ENCODE assay signal across 9 cellular contexts in the genomic region with DNA sequence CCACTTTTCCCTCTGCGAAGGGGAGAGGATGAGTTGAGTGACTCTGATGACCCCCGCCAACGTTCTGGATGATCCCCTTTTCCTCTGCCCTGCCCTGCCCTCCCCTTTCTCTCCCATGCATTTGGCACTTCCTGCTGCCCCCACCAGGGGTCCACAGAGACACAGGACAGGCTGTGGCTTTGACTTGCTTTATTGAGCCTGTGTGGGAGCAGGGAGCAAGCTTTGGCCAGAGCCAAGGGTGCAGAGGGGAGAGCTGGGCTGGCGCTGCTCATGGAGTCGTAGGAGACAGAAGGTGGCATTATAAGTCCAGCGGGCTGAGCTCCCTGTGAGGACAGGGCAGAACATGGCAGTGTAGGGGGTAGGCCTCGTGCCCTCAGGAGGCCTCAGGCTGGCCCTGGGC. TPM values are rescaled to one million over a fixed set of nuclear protein-coding genes. Genes with fewer than 3 reads are reported as not detected.
DNase-seq lines count a peak whose midpoint lies in the region; ATAC-seq and TF ChIP-seq lines count a peak whose summit lies in the region.
"Had no signal": no experiment of that assay in that cellular context is flagged by ENCODE, and none has a peak within 500 bp of the region (broad histone marks: within the 10 kb centered on the region; RNA-seq: fewer than 3 reads in every experiment).

No MANE protein-coding gene starts in this region.

- no peak overlapping the region for H3K9ac ChIP-seq in mammary epithelial cell (ENCODE audit: insufficient read depth, low read length)

- H3K79me2 ChIP-seq in mammary epithelial cell (ENCODE audit: insufficient read depth, low read length) = no peaks in the 10 kb centered on the region
- H3K79me2 ChIP-seq in osteoblast (ENCODE audit: insufficient read depth, low read length) = no peaks in the 10 kb centered on the region

- H2AFZ ChIP-seq in mammary epithelial cell (ENCODE audit: low read depth, low read length) (no peak overlapping the region), osteoblast (ENCODE audit: low read length) (no peak overlapping the region)

- H3K36me3 ChIP-seq in mammary epithelial cell (ENCODE audit: insufficient read depth, low read length) (no peaks in the 10 kb centered on the region), osteoblast (ENCODE audit: insufficient read depth, low read length) (no peaks in the 10 kb centered on the region)

- ATAC-seq in HG02610 (IDR thresholded peaks at IDR 0.05; ENCODE audit: unreplicated experiment) = no peak
- no peak for ATAC-seq in HG02623 (IDR thresholded peaks at IDR 0.05; ENCODE audit: unreplicated experiment)

- BruUV-seq in mammary epithelial cell (replicated peaks; lab: Mats Ljungman, UMichigan) = no TSS peak

- TF ChIP-seq CTCF in mammary epithelial cell (conservative IDR thresholded peaks at IDR 0.05 in 1 of 2, IDR thresholded peaks at IDR 0.05 in 1 of 2; ENCODE audit: extremely low read depth in 1 of 2, insufficient read depth in 1 of 2, low read depth in 1 of 2, low read length in 2 of 2) (peak; percentile 40 to 45), osteoblast (IDR thresholded peaks at IDR 0.05; ENCODE audit: extremely low read depth, low read depth, low read length) (peak; percentile 64)

- H3K27me3 ChIP-seq in mammary epithelial cell (ENCODE audit: insufficient read depth, low read length) (no peaks in the 10 kb centered on the region), osteoblast (ENCODE audit: insufficient read depth, low read length) (peaks cover 2% of the 10 kb centered on the region)

- H3K4me3 ChIP-seq in mammary epithelial cell (replicated peaks in 1 of 3; ENCODE audit: insufficient read depth in 1 of 3, low read depth in 2 of 3, low read length in 3 of 3) (no peak overlapping the region), osteoblast (ENCODE audit: insufficient read depth, low read length) (no peak overlapping the region)

- H3K9me3 ChIP-seq in mammary epithelial cell (replicated peaks; ENCODE audit: insufficient read depth, low read length) (no peaks in the 10 kb centered on the region), osteoblast (ENCODE audit: low read depth, low read length) (no peaks in the 10 kb centered on the region)

- H3K4me1 ChIP-seq in mammary epithelial cell (ENCODE audit: insufficient read depth, low read length) = peaks cover 9% of the 10 kb centered on the region
- H3K4me1 ChIP-seq in osteoblast (ENCODE audit: insufficient read depth, low read length) = peaks cover 4% of the 10 kb centered on the region

- dilution Hi-C loops in mammary epithelial cell (cut with HindIII; ENCODE audit: low sequenced_read_pairs) = loop anchor here (5.0 kb wide), 2 partner anchors 38 to 82 kb away; no protein-coding TSS in a partner anchor

- WGBS in mammary epithelial cell (ENCODE audit: low coverage, missing lambda C conversion rate) = 50% methylated on average over 4 of the region's 7 CpGs

- peak; percentile 35 for DNase-seq in activated T-cell treated with anti-CD3 and anti-CD28 coated beads, Interleukin-2, amount 50 U/mL, for 1 hour
- no peak for DNase-seq in activated T-cell treated with anti-CD3 and anti-CD28 coated beads for 4 hours
- peak; percentile 49 for DNase-seq in NCI-H1694 treated with DMSO at 0.1 percent for 48 hours (lab: John Stamatoyannopoulos, UW)
- no peak for DNase-seq in mammary epithelial cell
- DNase-seq in osteoblast (ENCODE audit: insufficient read length, low spot score, missing footprints) = peak; percentile 87
- no peak for DNase-seq in medulla oblongata (ENCODE audit: extremely low spot score)

- H3K27ac ChIP-seq in mammary epithelial cell (ENCODE audit: insufficient read depth, low read depth, low read length) = no peak overlapping the region
- no peak overlapping the region for H3K27ac ChIP-seq in osteoblast (ENCODE audit: low read depth, low read length)

- H4K20me1 ChIP-seq in mammary epithelial cell (ENCODE audit: insufficient read depth, low read length) = no peaks in the 10 kb centered on the region
- no peaks in the 10 kb centered on the region for H4K20me1 ChIP-seq in osteoblast (ENCODE audit: insufficient read depth, low read length)

- in situ Hi-C loops in mammary epithelial cell (cut with MboI; ENCODE audit: low sequenced_read_pairs in 2 of 2) = loop anchor here (5.0 to 10.0 kb wide), 3 partner anchors 52 to 102 kb away; no protein-coding TSS in a partner anchor

- CTCF ChIA-PET in mammary epithelial cell (lab: Charles Lee; ENCODE audit: low non-redundant PET) = interaction anchor here (1.0 kb wide), 1 partner anchor 59 kb away, joined by 4 read pairs; no protein-coding TSS in a partner anchor

- intact Hi-C loops in mammary epithelial cell (cut with micrococcal nuclease) = loop anchor here (5.0 kb wide), 2 partner anchors 148 to 177 kb away; no protein-coding TSS in a partner anchor

- no peak overlapping the region for H3K4me2 ChIP-seq in mammary epithelial cell (ENCODE audit: insufficient read depth, low read depth, low read length)
- no peak overlapping the region for H3K4me2 ChIP-seq in osteoblast (ENCODE audit: insufficient read depth, low read length)

RNA-seq across cellular contexts. Expression of a gene that starts 1.6 kb away (rescaled TPM):
- total RNA-seq in mammary epithelial cell (not detected), osteoblast (not detected in 2 replicates)
- polyA plus RNA-seq in mammary epithelial cell = not detected
- not detected for polyA minus RNA-seq in mammary epithelial cell
- total RNA-seq: dermis microvascular lymphatic vessel endothelial cell had no signal

RNA-seq across cellular contexts. Expression of a gene that starts 13.1 kb away (rescaled TPM):
- not detected for total RNA-seq in mammary epithelial cell
- polyA plus RNA-seq in mammary epithelial cell = not detected
- not detected for polyA minus RNA-seq in mammary epithelial cell
- not detected in 2 replicates for total RNA-seq in osteoblast
- total RNA-seq: dermis microvascular lymphatic vessel endothelial cell had no signal

RNA-seq across cellular contexts. Expression of a gene that starts 33.3 kb away (rescaled TPM):
- 1 to 10 TPM in 1 of 2 donors, under 1 TPM in 1; 0.85 to 1.8 TPM for total RNA-seq in mammary epithelial cell
- polyA plus RNA-seq in mammary epithelial cell = 0.75 TPM
- polyA minus RNA-seq in mammary epithelial cell = 3.0 TPM
- total RNA-seq in osteoblast = 0.59 and 0.72 TPM in 2 replicates

Comparison
In these comparisons a context has a peak if more than half of its experiments do, and no peak if none do; other contexts are left out.
1. DNase-seq: peak in activated T-cell treated with anti-CD3 and anti-CD28 coated beads, Interleukin-2, amount 50 U/mL, for 1 hour (single experiment), NCI-H1694 treated with DMSO at 0.1 percent for 48 hours (single experiment) and osteoblast (single experiment); none in activated T-cell treated with anti-CD3 and anti-CD28 coated beads for 4 hours (single experiment), mammary epithelial cell (single experiment) and medulla oblongata (single experiment).